8 cellular contexts compared by ENCODE assay signal in genomic region chr3:130759692-130760338, GRCh38. TPM values are rescaled to one million over a fixed set of nuclear protein-coding genes. Genes with fewer than 3 reads are reported as not detected.
A peak's percentile ranks its signal among the peaks of the same experiment; 100 is the strongest.
DNase-seq lines count a peak whose midpoint lies in the region; ATAC-seq, FAIRE-seq and TF ChIP-seq lines count a peak whose summit lies in the region.

No MANE protein-coding gene starts in this region.

- no peaks in the 10 kb centered on the region for H3K36me3 Mint-ChIP-seq in activated CD4-positive, alpha-beta T cell treated with anti-CD3 and anti-CD28 coated beads, Interleukin-2, amount 10 ng/mL, durations not matched to agents 24 days and 14 days (ENCODE audit: low read depth)
- H3K36me3 Mint-ChIP-seq in type B pancreatic cell: no peaks in the 10 kb centered on the region

- no peak overlapping the region for H4K8ac ChIP-seq in H1 (ENCODE audit: extremely low read depth, insufficient read depth, low read length)

- intact Hi-C loops in activated CD4-positive, alpha-beta T cell treated with anti-CD3 and anti-CD28 coated beads, Interleukin-2, amount 10 ng/mL, durations not matched to agents 24 days and 14 days (cut with micrococcal nuclease): loop anchor here (1.0 kb wide), 2 partner anchors 14 to 133 kb away; partner anchors contain the start of gene PIK3R4

- WGBS in H1 (ENCODE audit: extremely low coverage in 1 of 2, insufficient coverage in 1 of 2, insufficient read length in 1 of 2, insufficient replicate concordance in 2 of 2, low coverage in 1 of 2, low lambda C conversion rate in 2 of 2, missing lambda C conversion rate in 1 of 2), 2 experiments: 13% methylated on average over 4 of the region's 4 CpGs; no CpG with 5 or more reads in 1 of the 2 experiments

- H4K5ac ChIP-seq in H1 (ENCODE audit: insufficient read length, low read depth, low read length): no peak overlapping the region

- no peak overlapping the region for H4K91ac ChIP-seq in H1 (replicated peaks; ENCODE audit: insufficient read length, low read length)

- no peak overlapping the region for H2BK15ac ChIP-seq in H1 (ENCODE audit: low read length)

- no peak overlapping the region for H2AK5ac ChIP-seq in H1 (ENCODE audit: low read depth, low read length)

- no peak overlapping the region for H3K56ac ChIP-seq in H1 (replicated peaks; ENCODE audit: insufficient read length, low read depth, low read length)

- H3K27me3 ChIP-seq in BE2C (no peaks in the 10 kb centered on the region), H1 (replicated peaks in 1 of 4; ENCODE audit: control insufficient read depth in 3 of 4, extremely low read depth in 1 of 4, insufficient read depth in 3 of 4, low read length in 3 of 4) (no peaks in the 10 kb centered on the region)

- H3K36me3 ChIP-seq in BE2C: no peaks in the 10 kb centered on the region
- H3K36me3 ChIP-seq in H1 (ENCODE audit: control insufficient read depth in 2 of 4, insufficient read depth in 4 of 4, low read length in 3 of 4): no peaks in the 10 kb centered on the region

- peak; percentile 68 for DNase-seq in BE2C
- peak; percentile 26 to 75 for DNase-seq in NCI-H526 (lab: John Stamatoyannopoulos, UW)
- DNase-seq in activated CD4-positive, alpha-beta T cell treated with anti-CD3 and anti-CD28 coated beads, Interleukin-2, amount 10 ng/mL, durations not matched to agents 24 days and 14 days: peak; percentile 89
- no peak for DNase-seq in H1 (ENCODE audit: low read depth in 1 of 2, low spot score in 2 of 2)
- peak; percentile 32 for DNase-seq in middle frontal gyrus (ENCODE audit: extremely low spot score, low spot score)
- DNase-seq in type B pancreatic cell (ENCODE audit: extremely low spot score, unreplicated experiment): no peak

- peak; percentile 7 for FAIRE-seq in H1 (lab: Jason Lieb, UNC)

- peak; percentile 87 for TF ChIP-seq CTCF in BE2C (IDR thresholded peaks at IDR 0.05; ENCODE audit: low read depth, low read length)
- peak; percentile 15 to 82 (median 61) for TF ChIP-seq CTCF in H1 (IDR thresholded peaks at IDR 0.05; ENCODE audit: control extremely low read depth in 1 of 3, insufficient read depth in 1 of 3, low read depth in 1 of 3, low read length in 3 of 3)
- TF ChIP-seq CTCF in type B pancreatic cell (conservative IDR thresholded peaks at IDR 0.05): peak; percentile 93

- H3K18ac ChIP-seq in H1 (ENCODE audit: extremely low read depth, low read length): no peak overlapping the region

- no peak overlapping the region for H3K4me3 Mint-ChIP-seq in activated CD4-positive, alpha-beta T cell treated with anti-CD3 and anti-CD28 coated beads, Interleukin-2, amount 10 ng/mL, durations not matched to agents 24 days and 14 days
- no peak overlapping the region for H3K4me3 Mint-ChIP-seq in type B pancreatic cell

- H3K9me3 ChIP-seq in BE2C (no peaks in the 10 kb centered on the region), H1 (ENCODE audit: insufficient read depth in 2 of 2, low read depth in 1 of 2, low read length in 1 of 2) (no peaks in the 10 kb centered on the region)

- ATAC-seq in GM18868 (IDR thresholded peaks at IDR 0.05; ENCODE audit: unreplicated experiment): peak; percentile 68
- ATAC-seq in HG03460 (IDR thresholded peaks at IDR 0.05; ENCODE audit: unreplicated experiment): peak; percentile 70

- CTCF ChIA-PET in H1 (lab: Charles Lee; ENCODE audit: partially characterized antibody): interaction anchor here (0.6 to 5.1 kb wide), 18 partner anchors 9 to 227 kb away, joined by 3 to 97 read pairs (median 3); partner anchors contain the start of gene ATP2C1

- H2BK20ac ChIP-seq in H1 (ENCODE audit: low read length): no peak overlapping the region

- H3K27me3 Mint-ChIP-seq in activated CD4-positive, alpha-beta T cell treated with anti-CD3 and anti-CD28 coated beads, Interleukin-2, amount 10 ng/mL, durations not matched to agents 24 days and 14 days: peaks cover 9% of the 10 kb centered on the region
- peaks cover 36% of the 10 kb centered on the region for H3K27me3 Mint-ChIP-seq in type B pancreatic cell

- H3K23me2 ChIP-seq in H1 (ENCODE audit: low read depth, low read length): peaks cover 1% of the 10 kb centered on the region; the same call in 1 of the 2 replicates

- peak; percentile 90 to 93 for TF ChIP-seq RAD21 in H1 (IDR thresholded peaks at IDR 0.05 in 1 of 2, conservative IDR thresholded peaks at IDR 0.05 in 1 of 2; ENCODE audit: low read depth in 2 of 2, low read length in 2 of 2)

- H3K27ac Mint-ChIP-seq in activated CD4-positive, alpha-beta T cell treated with anti-CD3 and anti-CD28 coated beads, Interleukin-2, amount 10 ng/mL, durations not matched to agents 24 days and 14 days: no peak overlapping the region
- no peak overlapping the region for H3K27ac Mint-ChIP-seq in type B pancreatic cell

- H3K9me3 Mint-ChIP-seq in activated CD4-positive, alpha-beta T cell treated with anti-CD3 and anti-CD28 coated beads, Interleukin-2, amount 10 ng/mL, durations not matched to agents 24 days and 14 days: no peaks in the 10 kb centered on the region
- H3K9me3 Mint-ChIP-seq in type B pancreatic cell: no peaks in the 10 kb centered on the region

- H3K27ac ChIP-seq in H1 (ENCODE audit: low read depth, low read length): no peak overlapping the region

- no peaks in the 10 kb centered on the region for H4K20me1 ChIP-seq in H1 (replicated peaks in 1 of 2; ENCODE audit: control insufficient read depth in 1 of 2, insufficient read depth in 2 of 2, low read length in 2 of 2)

- H3K4ac ChIP-seq in H1 (replicated peaks; ENCODE audit: insufficient read length, low read depth, low read length): no peak overlapping the region

- 0 out of 2 replicates have a peak overlapping the region, but pooled peaks have one; percentile 52 for H2AFZ ChIP-seq in H1 (ENCODE audit: low read length)

- no peak for TF ChIP-seq POLR2A in H1 (IDR thresholded peaks at IDR 0.05; ENCODE audit: control extremely low read depth in 1 of 2, low read depth in 2 of 2, low read length in 2 of 2)

- peak overlapping the region; percentile 12; the same call in 1 of the 2 replicates for H3K4me3 ChIP-seq in BE2C (ENCODE audit: low read depth, low read length)
- no peak overlapping the region for H3K4me3 ChIP-seq in H1 (ENCODE audit: extremely low read depth in 1 of 4, insufficient read depth in 2 of 4, low read depth in 3 of 4, low read length in 4 of 4)

- POLR2A ChIA-PET in H1 (lab: Charles Lee; ENCODE audit: partially characterized antibody): interaction anchor here (1.5 kb wide), 1 partner anchor 134 kb away, joined by 6 read pairs; the partner anchor contains the start of gene ATP2C1

- no peak overlapping the region; a peak in 1 of 4 replicates for H3K4me2 ChIP-seq in H1 (ENCODE audit: insufficient read depth in 1 of 2, low read depth in 2 of 2, low read length in 2 of 2)

- H3K23ac ChIP-seq in H1 (ENCODE audit: insufficient read length): no peak overlapping the region

- no peak overlapping the region for H2BK5ac ChIP-seq in H1 (ENCODE audit: low read depth, low read length)

- H3K4me1 ChIP-seq in BE2C (peaks cover 10% of the 10 kb centered on the region), H1 (replicated peaks in 1 of 4; ENCODE audit: control insufficient read depth in 3 of 4, insufficient read depth in 4 of 4, low read length in 3 of 4) (no peaks in the 10 kb centered on the region)

- peaks cover 9% of the 10 kb centered on the region for H3K4me1 Mint-ChIP-seq in activated CD4-positive, alpha-beta T cell treated with anti-CD3 and anti-CD28 coated beads, Interleukin-2, amount 10 ng/mL, durations not matched to agents 24 days and 14 days
- H3K4me1 Mint-ChIP-seq in type B pancreatic cell (ENCODE audit: unreplicated experiment): peaks cover 7% of the 10 kb centered on the region

- H3K79me2 ChIP-seq in H1 (ENCODE audit: control insufficient read depth in 1 of 2, insufficient read depth in 2 of 2, low read length in 2 of 2): no peaks in the 10 kb centered on the region

- no peak overlapping the region for H2BK12ac ChIP-seq in H1 (ENCODE audit: low read depth, low read length)

- no peak for TF ChIP-seq EP300 in H1 (IDR thresholded peaks at IDR 0.05; ENCODE audit: borderline replicate concordance in 1 of 2, low read depth in 2 of 2, low read length in 2 of 2)

- H3K14ac ChIP-seq in H1 (ENCODE audit: insufficient read length): no peak overlapping the region

- no peaks in the 10 kb centered on the region for H3K79me1 ChIP-seq in H1 (ENCODE audit: low read depth, low read length)

- no peak overlapping the region for H2BK120ac ChIP-seq in H1 (replicated peaks; ENCODE audit: low read depth, low read length)

- no peak overlapping the region for H3K9ac ChIP-seq in H1 (replicated peaks in 1 of 4; ENCODE audit: extremely low read depth in 1 of 4, low read depth in 3 of 4, low read length in 3 of 4)

TF ChIP-seq in H1, 55 proteins besides CTCF, POLR2A, EP300 and RAD21 (continues in another document):
- TF ChIP-seq RBBP5 (IDR thresholded peaks at IDR 0.05; ENCODE audit: borderline replicate concordance, low read depth, low read length): no peak
- TF ChIP-seq CEBPB (IDR thresholded peaks at IDR 0.05; ENCODE audit: low read depth, low read length): peak; percentile 36; the same call in 1 of the 2 replicates
- TF ChIP-seq E2F6 (IDR thresholded peaks at IDR 0.05): no peak
- TF ChIP-seq TEAD4 (IDR thresholded peaks at IDR 0.05; ENCODE audit: low read depth, low read length): 0 out of 2 replicates have a peak, but pooled peaks have one; percentile 8
- TF ChIP-seq SIX5 (IDR thresholded peaks at IDR 0.05; ENCODE audit: low read depth, low read length): no peak
- no peak for TF ChIP-seq HDAC2 (IDR thresholded peaks at IDR 0.05; ENCODE audit: borderline replicate concordance in 1 of 2, low read depth in 2 of 2, low read length in 2 of 2)
- TF ChIP-seq NRF1 (IDR thresholded peaks at IDR 0.05; ENCODE audit: low read depth, low read length): no peak

RNA-seq across cellular contexts. Expression of gene PIK3R4, which starts 13.2 kb away (rescaled TPM):
- 33.0 TPM for polyA plus RNA-seq in BE2C (2012; ENCODE audit: insufficient read depth, insufficient read length, low read depth)
- total RNA-seq in activated CD4-positive, alpha-beta T cell treated with anti-CD3 and anti-CD28 coated beads, Interleukin-2, amount 10 ng/mL, durations not matched to agents 24 days and 14 days: 30.8 and 34.7 TPM in 2 replicates
- total RNA-seq in H1 (2021; fragmentation: NEBNext Ultra II Directional; extraction: Animal tissue kit (Norgen Biotek cat#: 25700)): 43.0 and 43.8 TPM in 2 replicates
- 55.9 and 87.4 TPM in 2 replicates for polyA plus RNA-seq in H1 (2011; rRNA removed)
- polyA plus RNA-seq in H1 (2011; cell fraction: cytosol; rRNA removed): 49.4 TPM
- 50.2 TPM for polyA plus RNA-seq in H1 (2011; cell fraction: nucleus; rRNA removed)
- 31.2 to 40.4 TPM (median 35.4 TPM) in 4 replicates for polyA plus RNA-seq in H1 (2012, experiment 1 of 2)
- polyA plus RNA-seq in H1 (2012, experiment 2 of 2): 4.1 TPM
- 30.1 TPM for polyA plus RNA-seq in H1 (2013, experiment 1 of 2)
- 31.3 TPM for polyA plus RNA-seq in H1 (2013, experiment 2 of 2)
- 145 and 174 TPM in 2 replicates for polyA minus RNA-seq in H1 (2011; rRNA and poly(A)+ RNA removed)
- polyA minus RNA-seq in H1 (2011; cell fraction: cytosol; rRNA and poly(A)+ RNA removed): 40.0 TPM
- polyA minus RNA-seq in H1 (2011; cell fraction: nucleus; rRNA and poly(A)+ RNA removed): 69.7 TPM
- total RNA-seq in type B pancreatic cell (ENCODE audit: low replicate concordance): 24.7 and 26.0 TPM in 2 replicates

Comparison
In these comparisons a context has a peak if more than half of its experiments do, and no peak if none do; other contexts are left out.
1. DNase-seq: peak in BE2C (single experiment), NCI-H526 (2 of 2), activated CD4-positive, alpha-beta T cell treated with anti-CD3 and anti-CD28 coated beads, Interleukin-2, amount 10 ng/mL, durations not matched to agents 24 days and 14 days (single experiment) and middle frontal gyrus (single experiment); none in H1 (0 of 2) and type B pancreatic cell (single experiment).
2. Peak in every context shown above with its lines, with median percentiles within 50 percentile points of each other: CTCF ChIP-seq.